In genomic region chr18:55967019-55967418, GRCh38 we compare ENCODE assay signal across 9 cellular contexts.
"Had no signal": no experiment of that assay in that cellular context is flagged by ENCODE, and none has a peak within 500 bp of the region (broad histone marks: within the 10 kb centered on the region; RNA-seq: fewer than 3 reads in every experiment).

No MANE protein-coding gene starts in this region.

- H3K27ac ChIP-seq: GM23248 had no signal

- H2AFZ ChIP-seq: GM23248, GM23338 had no signal

- H3K4me2 ChIP-seq: GM23338 had no signal

- H3K4me3 ChIP-seq: GM23248, GM23338, HAP-1 had no signal

- ATAC-seq: GM23338, HCT116 had no signal

- H3K36me3 ChIP-seq: HAP-1 had no signal

- DNase-seq: GM23248, GOT3, H7, H9, HCEC 1CT, HFFc6 had no signal

- H3K9ac ChIP-seq: GM23248 had no signal

- H3K9me3 ChIP-seq: HAP-1 had no signal
